8 cellular contexts compared by ENCODE assay signal in genomic region chr2:216606551-216607527, GRCh38. TPM values are rescaled to one million over a fixed set of nuclear protein-coding genes. Genes with fewer than 3 reads are reported as not detected.
DNase-seq lines count a peak whose midpoint lies in the region; ATAC-seq and TF ChIP-seq lines count a peak whose summit lies in the region.

No MANE protein-coding gene starts in this region.

- H2AFZ ChIP-seq in neural progenitor cell (replicated peaks) = peak overlapping the region; percentile 18

- H3K4me2 ChIP-seq in neural progenitor cell = peak overlapping the region; percentile 68

- H3K4me3 Mint-ChIP-seq in neural progenitor cell = peak overlapping the region; percentile 70

- no peak for TF ChIP-seq CTCF in neural progenitor cell (IDR thresholded peaks at IDR 0.05)
- no peak for TF ChIP-seq CTCF in transverse colon (IDR thresholded peaks at IDR 0.05)

- in situ Hi-C loops in transverse colon (cut with MboI; ENCODE audit: low pct_ligation_motif_present in 1 of 4, low pct_unique_long_range_greater_than_20kb in 1 of 4, low sequenced_read_pairs in 3 of 4) = no loop called here

- no peaks in the 10 kb centered on the region for H3K79me2 ChIP-seq in neural progenitor cell (ENCODE audit: low read depth)

- H3K4me3 ChIP-seq in neural progenitor cell (peak overlapping the region; percentile 31), transverse colon (no peak overlapping the region)

- peaks cover 10% of the 10 kb centered on the region for H3K27me3 Mint-ChIP-seq in neural progenitor cell (ENCODE audit: insufficient read depth, low read depth)

- no peaks in the 10 kb centered on the region for H4K20me1 ChIP-seq in neural progenitor cell (ENCODE audit: low read depth)

- H3K36me3 Mint-ChIP-seq in neural progenitor cell = no peaks in the 10 kb centered on the region

- no peak for TF ChIP-seq EP300 in transverse colon (IDR thresholded peaks at IDR 0.05; ENCODE audit: low read depth)

- no peak overlapping the region for H3K9ac ChIP-seq in neural progenitor cell

- WGBS in transverse colon (ENCODE audit: low coverage in 1 of 2), 2 donors = 63 to 67% methylated on average over 9 to 30 of the region's 30 CpGs

- H3F3A ChIP-seq in neural progenitor cell (ENCODE audit: low read depth) = peaks cover 38% of the 10 kb centered on the region

- intact Hi-C loops in transverse colon (cut with DNase I; ENCODE audit: low total_unique reads) = no loop called here

- peak; percentile 97 for ATAC-seq in GM21447 (IDR thresholded peaks at IDR 0.05; ENCODE audit: unreplicated experiment)

- TF ChIP-seq POLR2A in transverse colon (IDR thresholded peaks at IDR 0.05) = no peak

- DNase-seq in DMS153 treated with DMSO at 0.1 percent for 48 hours (lab: John Stamatoyannopoulos, UW; ENCODE audit: unreplicated experiment) = peak; percentile 38
- DNase-seq in activated CD8-positive, alpha-beta memory T cell treated with anti-CD3 and anti-CD28 coated beads, Interleukin-2, amount 50 U/mL, for 24 hours (ENCODE audit: extremely low read depth) = peak; percentile 6
- peak; percentile 86 for DNase-seq in neural progenitor cell (ENCODE audit: low spot score)
- no peak for DNase-seq in transverse colon
- no peak for DNase-seq in anterior cingulate cortex (lab: John Stamatoyannopoulos, UW)
- DNase-seq in dedifferentiated amniotic fluid mesenchymal stem cell (ENCODE audit: extremely low spot score) = no peak

- H3K4me1 ChIP-seq in neural progenitor cell = peaks cover 39% of the 10 kb centered on the region
- H3K4me1 ChIP-seq in transverse colon = no peaks in the 10 kb centered on the region

- no peaks in the 10 kb centered on the region for H3K27me3 ChIP-seq in neural progenitor cell
- peaks cover 25% of the 10 kb centered on the region for H3K27me3 ChIP-seq in transverse colon

- peak overlapping the region; percentile 81 for H3K27ac Mint-ChIP-seq in neural progenitor cell

- H3K9me3 ChIP-seq in KOPT-K1 (ENCODE audit: insufficient read depth, low read length, poor library complexity, severe bottlenecking) = no peaks in the 10 kb centered on the region
- no peaks in the 10 kb centered on the region for H3K9me3 ChIP-seq in neural progenitor cell (ENCODE audit: low read depth)
- H3K9me3 ChIP-seq in transverse colon = no peaks in the 10 kb centered on the region

- H3K27ac ChIP-seq in KOPT-K1 (ENCODE audit: low read depth, low read length, poor library complexity, severe bottlenecking) (peak overlapping the region; percentile 77), neural progenitor cell (no peak overlapping the region), transverse colon (no peak overlapping the region)

- peaks cover 46% of the 10 kb centered on the region for H3K4me1 Mint-ChIP-seq in neural progenitor cell

- H3K9me3 Mint-ChIP-seq in neural progenitor cell = no peaks in the 10 kb centered on the region

- H3K36me3 ChIP-seq in KOPT-K1 (ENCODE audit: insufficient read depth, low read length) (no peaks in the 10 kb centered on the region), neural progenitor cell (no peaks in the 10 kb centered on the region), transverse colon (no peaks in the 10 kb centered on the region)

RNA-seq across cellular contexts. Expression of gene IGFBP2, which starts 26.4 kb away (rescaled TPM):
- total RNA-seq in neural progenitor cell (ENCODE audit: low replicate concordance) (371 and 935 TPM in 2 replicates), transverse colon (100 to 1,000 TPM in 2 of 4 donors, 10 to 100 TPM in 2; 10.5 to 155 (median 101) TPM)

Comparison
In these comparisons a context has a peak if more than half of its experiments do, and no peak if none do; other contexts are left out.
1. DNase-seq: peak in DMS153 treated with DMSO at 0.1 percent for 48 hours (single experiment), activated CD8-positive, alpha-beta memory T cell treated with anti-CD3 and anti-CD28 coated beads, Interleukin-2, amount 50 U/mL, for 24 hours (single experiment) and neural progenitor cell (single experiment); none in transverse colon (single experiment), anterior cingulate cortex (0 of 58) and dedifferentiated amniotic fluid mesenchymal stem cell (single experiment).